In genomic region chr15:43826029-43826507, GRCh38 we compare ENCODE assay signal across 2 cellular contexts.
TF ChIP-seq lines count a peak whose summit lies in the region.

No MANE protein-coding gene starts in this region.

TF ChIP-seq in A549, 52 proteins besides CTCF, POLR2A, EP300 and RAD21:
- no peak for TF ChIP-seq ELK1 (IDR thresholded peaks at IDR 0.05; ENCODE audit: low read depth, low read length)
- no peak for TF ChIP-seq CBX8 (IDR thresholded peaks at IDR 0.05)
- TF ChIP-seq, protein P1, sequence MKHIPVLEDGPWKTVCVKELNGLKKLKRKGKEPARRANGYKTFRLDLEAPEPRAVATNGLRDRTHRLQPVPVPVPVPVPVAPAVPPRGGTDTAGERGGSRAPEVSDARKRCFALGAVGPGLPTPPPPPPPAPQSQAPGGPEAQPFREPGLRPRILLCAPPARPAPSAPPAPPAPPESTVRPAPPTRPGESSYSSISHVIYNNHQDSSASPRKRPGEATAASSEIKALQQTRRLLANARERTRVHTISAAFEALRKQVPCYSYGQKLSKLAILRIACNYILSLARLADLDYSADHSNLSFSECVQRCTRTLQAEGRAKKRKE (CRISPR knock-in tag; IDR thresholded peaks at IDR 0.05; ENCODE audit: low read depth): no peak
- no peak for TF ChIP-seq FOXS1 (CRISPR knock-in tag; IDR thresholded peaks at IDR 0.05)
- TF ChIP-seq NPAS2 (CRISPR knock-in tag; IDR thresholded peaks at IDR 0.05; ENCODE audit: borderline replicate concordance): no peak
TF ChIP-seq in A549: peak in this region for 0.

TF ChIP-seq in IMR-90, 13 proteins besides CTCF, POLR2A, EP300 and RAD21:
- TF ChIP-seq MAFK (IDR thresholded peaks at IDR 0.05; ENCODE audit: low read depth, low read length) (no peak), MXI1 (IDR thresholded peaks at IDR 0.05; ENCODE audit: borderline replicate concordance, low read depth, low read length) (no peak), CEBPB (IDR thresholded peaks at IDR 0.05; ENCODE audit: low read depth, low read length) (no peak), NFE2L2 (IDR thresholded peaks at IDR 0.05; ENCODE audit: low read depth, low read length) (no peak), MAZ (IDR thresholded peaks at IDR 0.05; ENCODE audit: borderline replicate concordance, low read depth, low read length) (no peak)
TF ChIP-seq in IMR-90: peak in this region for 0.
